In genomic region chr2:191204443-191204842, GRCh38 we compare ENCODE assay signal across 12 cellular contexts. TPM values are rescaled to one million over a fixed set of nuclear protein-coding genes. Genes with fewer than 3 reads are reported as not detected.
A peak's percentile ranks its signal among the peaks of the same experiment; 100 is the strongest.
DNase-seq lines count a peak whose midpoint lies in the region; ATAC-seq, FAIRE-seq and TF ChIP-seq lines count a peak whose summit lies in the region.
"Had no signal": no experiment of that assay in that cellular context is flagged by ENCODE, and none has a peak within 500 bp of the region (broad histone marks: within the 10 kb centered on the region; RNA-seq: fewer than 3 reads in every experiment).

No MANE protein-coding gene starts in this region.

- FAIRE-seq in GM18507 (lab: Jason Lieb, UNC) (peak; percentile 67), keratinocyte (lab: Jason Lieb, UNC) (no peak)
- FAIRE-seq: colon, H1 had no signal

- no peaks in the 10 kb centered on the region for H3K36me3 ChIP-seq in keratinocyte (ENCODE audit: control insufficient read depth in 2 of 2, extremely low read depth in 1 of 2, insufficient read depth in 2 of 2, low read length in 2 of 2)

- ATAC-seq in GM21576 (IDR thresholded peaks at IDR 0.05; ENCODE audit: unreplicated experiment) (peak; percentile 59), HG03571 (IDR thresholded peaks at IDR 0.05; ENCODE audit: unreplicated experiment) (peak; percentile 63)

- no peaks in the 10 kb centered on the region for H3K9me3 ChIP-seq in keratinocyte (ENCODE audit: control insufficient read depth, low read depth, low read length)

- intact Hi-C loops in dorsolateral prefrontal cortex (cut with DNase I) = no loop called here

- no peaks in the 10 kb centered on the region for H3K79me2 ChIP-seq in keratinocyte (ENCODE audit: control insufficient read depth, insufficient read depth, low read length)

- no peaks in the 10 kb centered on the region for H3K9me1 ChIP-seq in keratinocyte (ENCODE audit: control insufficient read depth, extremely low read depth, insufficient read depth, low read length)

- H3K4me2 ChIP-seq in keratinocyte (ENCODE audit: control insufficient read depth, extremely low read depth, insufficient read depth, low read depth, low read length) = no peak overlapping the region

- no peak overlapping the region for H3K4me3 ChIP-seq in keratinocyte (ENCODE audit: control insufficient read depth in 2 of 3, extremely low read depth in 1 of 3, insufficient read depth in 2 of 3, low read depth in 1 of 3, low read length in 3 of 3)
- H3K4me3 ChIP-seq in dorsolateral prefrontal cortex = no peak overlapping the region

- dilution Hi-C loops in keratinocyte (cut with MboI; ENCODE audit: extremely low pct_ligation_motif_present, low sequenced_read_pairs) = no loop called here

- H3K27ac ChIP-seq in keratinocyte (ENCODE audit: control insufficient read depth, insufficient read depth, low read length) (peak overlapping the region; percentile 45), dorsolateral prefrontal cortex (no peak overlapping the region)

- H4K20me1 ChIP-seq in keratinocyte (ENCODE audit: control insufficient read depth, extremely low read depth, insufficient read depth, low read length) = no peaks in the 10 kb centered on the region

- H3K27me3 ChIP-seq in keratinocyte (ENCODE audit: control insufficient read depth, extremely low read depth, insufficient read depth, low read length) (no peaks in the 10 kb centered on the region), dorsolateral prefrontal cortex (no peaks in the 10 kb centered on the region)

- no peak overlapping the region for H3K9ac ChIP-seq in keratinocyte (ENCODE audit: control insufficient read depth, extremely low read depth, insufficient read depth, low read length)

- no peak for TF ChIP-seq CTCF in keratinocyte (optimal IDR thresholded peaks at IDR 0.05 in 1 of 3, IDR thresholded peaks at IDR 0.05 in 1 of 3, conservative IDR thresholded peaks at IDR 0.05 in 1 of 3; ENCODE audit: extremely low read depth in 1 of 3, insufficient read depth in 2 of 3, low read length in 3 of 3)
- no peak for TF ChIP-seq CTCF in dorsolateral prefrontal cortex (IDR thresholded peaks at IDR 0.05 in 54 of 56, conservative IDR thresholded peaks at IDR 0.05 in 2 of 56; ENCODE audit: low read depth in 1 of 56, partially characterized antibody in 56 of 56)

- H3K4me1 ChIP-seq in keratinocyte (ENCODE audit: control insufficient read depth, extremely low read depth, insufficient read depth, low read length) = peaks cover 23% of the 10 kb centered on the region

- H2AFZ ChIP-seq in keratinocyte (ENCODE audit: control insufficient read depth, low read length) = peak overlapping the region; percentile 27

- DNase-seq in GM18507 (ENCODE audit: extremely low spot score, insufficient read length, low read depth) (no peak), keratinocyte (ENCODE audit: low read depth, low spot score) (no peak), dorsolateral prefrontal cortex (no peak), COR-L47 (lab: John Stamatoyannopoulos, UW) (no peak), germinal center (ENCODE audit: low spot score) (no peak)
- no peak for DNase-seq in stimulated activated CD4-positive, alpha-beta T cell treated with anti-CD3 and anti-CD28 coated beads, Interleukin-4, amount 100 ng/mL, for 24 hours
- DNase-seq: EL, MV-4-11 had no signal

RNA-seq across cellular contexts. Expression of gene MYO1B, which starts 40.8 kb away (rescaled TPM):
- 178 to 277 TPM (median 204 TPM) in 3 replicates for polyA plus RNA-seq in keratinocyte
- polyA plus RNA-seq in keratinocyte (2011; ENCODE audit: low read depth) = 98.6 TPM
- polyA plus RNA-seq in keratinocyte (2011; cell fraction: cytosol; rRNA removed) = 119 and 264 TPM in 2 replicates
- 200 and 258 TPM in 2 replicates for polyA plus RNA-seq in keratinocyte (2011; cell fraction: nucleus; rRNA removed)
- polyA plus RNA-seq in keratinocyte (2012; ENCODE audit: low replicate concordance) = 82.0 and 167 TPM in 2 replicates
- polyA minus RNA-seq in keratinocyte = 89.3 to 345 TPM (median 245 TPM) in 3 replicates
- polyA minus RNA-seq in keratinocyte (2011; cell fraction: cytosol; rRNA and poly(A)+ RNA removed) = 288 TPM
- polyA minus RNA-seq in keratinocyte (2011; cell fraction: nucleus; rRNA and poly(A)+ RNA removed) = 261 and 560 TPM in 2 replicates
- 10 to 100 TPM in 119 of 120 experiments, 1 to 10 TPM in 1; 7.8 to 58.8 (median 27.8) TPM for total RNA-seq in dorsolateral prefrontal cortex

RNA-seq across cellular contexts. Expression of gene STAT4, which starts 53.6 kb away (rescaled TPM):
- 1.6 to 3.3 TPM (median 2.0 TPM) in 3 replicates for polyA plus RNA-seq in keratinocyte
- polyA plus RNA-seq in keratinocyte (2011; ENCODE audit: low read depth) = 0.40 TPM
- polyA plus RNA-seq in keratinocyte (2011; cell fraction: cytosol; rRNA removed) = 1.8 and 3.0 TPM in 2 replicates
- 3.0 and 3.1 TPM in 2 replicates for polyA plus RNA-seq in keratinocyte (2011; cell fraction: nucleus; rRNA removed)
- 0.80 and 0.92 TPM in 2 replicates for polyA plus RNA-seq in keratinocyte (2012; ENCODE audit: low replicate concordance)
- polyA minus RNA-seq in keratinocyte = 0.16 to 2.2 TPM (median 1.7 TPM) in 3 replicates
- polyA minus RNA-seq in keratinocyte (2011; cell fraction: cytosol; rRNA and poly(A)+ RNA removed) = not detected
- 1.3 and 2.7 TPM in 2 replicates for polyA minus RNA-seq in keratinocyte (2011; cell fraction: nucleus; rRNA and poly(A)+ RNA removed)
- total RNA-seq in dorsolateral prefrontal cortex = 10 to 100 TPM in 119 of 120 experiments, 1 to 10 TPM in 1; 8.5 to 69.1 (median 36.3) TPM
